ENCODE assay signal across 8 cellular contexts in the genomic region with DNA sequence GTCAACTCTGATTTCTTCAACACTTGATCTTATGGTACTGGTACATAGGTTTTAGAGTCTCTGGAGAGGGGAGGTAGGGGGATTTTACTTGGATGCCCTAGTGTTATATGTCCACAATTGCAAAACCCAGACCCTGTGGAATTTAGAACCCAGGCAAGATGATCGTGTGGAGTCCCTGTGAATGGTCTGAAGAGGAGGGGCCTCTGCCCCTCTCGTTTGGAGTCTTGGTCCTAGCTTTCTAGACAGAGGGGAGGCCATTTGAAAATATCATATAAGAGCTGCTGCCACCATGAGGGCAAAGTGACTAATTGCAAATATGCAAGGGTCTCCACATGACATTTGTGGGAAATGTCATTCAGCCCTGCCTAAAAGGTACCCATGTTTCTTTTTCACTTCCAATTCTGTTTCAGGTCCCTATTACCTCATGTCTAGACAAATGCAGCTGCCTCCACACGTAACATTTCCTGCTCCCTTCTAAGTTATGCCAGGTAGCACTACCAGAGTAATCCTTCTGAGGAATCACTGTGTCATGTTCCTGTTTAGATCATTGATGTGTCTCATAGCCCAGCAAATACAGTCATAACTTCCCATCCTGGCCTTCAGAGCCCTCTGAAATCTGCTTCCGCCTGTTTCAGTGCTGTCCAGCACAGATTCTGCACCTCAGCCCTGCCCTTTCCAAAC.
DNase-seq lines count a peak whose midpoint lies in the region; ATAC-seq, FAIRE-seq and TF ChIP-seq lines count a peak whose summit lies in the region.

No MANE protein-coding gene starts in this region.

- peaks cover 9% of the 10 kb centered on the region for H3K4me1 Mint-ChIP-seq in T-helper 1 cell treated with Interleukin-12 subunit alpha and Interleukin-12 subunit beta and Interleukin-4 antibody, amounts not matched to agents 30 μg/mL and 1 μg/mL, for 36 hours (ENCODE audit: low read depth)
- H3K4me1 Mint-ChIP-seq in central memory CD8-positive, alpha-beta T cell = peaks cover 25% of the 10 kb centered on the region
- H3K4me1 Mint-ChIP-seq in stimulated activated naive B cell treated with anti-CD40 and anti-IgM and Interleukin-4, amounts not matched to agents 10 μg/mL and 1 μg/mL and 100 μg/mL, for 72 hours = peaks cover 19 to 26% of the 10 kb centered on the region in 2 donors

- peaks cover 0 to 25% of the 10 kb centered on the region in 2 donors for H3K36me3 ChIP-seq in left lung

- no peaks in the 10 kb centered on the region for H3K9me3 Mint-ChIP-seq in T-helper 1 cell treated with Interleukin-12 subunit alpha and Interleukin-12 subunit beta and Interleukin-4 antibody, amounts not matched to agents 30 μg/mL and 1 μg/mL, for 36 hours
- H3K9me3 Mint-ChIP-seq in central memory CD8-positive, alpha-beta T cell = no peaks in the 10 kb centered on the region
- no peaks in the 10 kb centered on the region for H3K9me3 Mint-ChIP-seq in stimulated activated naive B cell treated with anti-CD40 and anti-IgM and Interleukin-4, amounts not matched to agents 10 μg/mL and 1 μg/mL and 100 μg/mL, for 72 hours

- no peaks in the 10 kb centered on the region for H3K27me3 Mint-ChIP-seq in T-helper 1 cell treated with Interleukin-12 subunit alpha and Interleukin-12 subunit beta and Interleukin-4 antibody, amounts not matched to agents 30 μg/mL and 1 μg/mL, for 36 hours (ENCODE audit: low read depth)
- no peaks in the 10 kb centered on the region for H3K27me3 Mint-ChIP-seq in central memory CD8-positive, alpha-beta T cell
- no peaks in the 10 kb centered on the region for H3K27me3 Mint-ChIP-seq in stimulated activated naive B cell treated with anti-CD40 and anti-IgM and Interleukin-4, amounts not matched to agents 10 μg/mL and 1 μg/mL and 100 μg/mL, for 72 hours

- CTCF ChIA-PET in AG04450 (lab: Charles Lee) = interaction anchor here (0.6 to 4.9 kb wide), 15 partner anchors 9 to 596 kb away, joined by 3 to 77 read pairs (median 5); a partner anchor contains a TSS

- H3K27me3 ChIP-seq in AG04450 (ENCODE audit: control insufficient read depth, insufficient read depth, low read length) (no peaks in the 10 kb centered on the region), left lung (no peaks in the 10 kb centered on the region)

- H3K36me3 Mint-ChIP-seq in T-helper 1 cell treated with Interleukin-12 subunit alpha and Interleukin-12 subunit beta and Interleukin-4 antibody, amounts not matched to agents 30 μg/mL and 1 μg/mL, for 36 hours (ENCODE audit: low read depth) = peaks cover 17% of the 10 kb centered on the region
- H3K36me3 Mint-ChIP-seq in central memory CD8-positive, alpha-beta T cell (ENCODE audit: insufficient read depth) = peaks cover 12% of the 10 kb centered on the region
- H3K36me3 Mint-ChIP-seq in stimulated activated naive B cell treated with anti-CD40 and anti-IgM and Interleukin-4, amounts not matched to agents 10 μg/mL and 1 μg/mL and 100 μg/mL, for 72 hours = peaks cover 2 to 11% of the 10 kb centered on the region in 2 donors

- no peak overlapping the region for H3K27ac ChIP-seq in AG04450 (ENCODE audit: low read depth, low read length)
- H3K27ac ChIP-seq in left lung = peak overlapping the region in 1 of 2 donors; percentile 60

- no peak for DNase-seq in AG04450 (ENCODE audit: low read depth, low spot score)
- peak; percentile 18 for DNase-seq in GM12892 (ENCODE audit: insufficient read length)
- peak; percentile 71 for DNase-seq in NB4 (ENCODE audit: low read depth)
- peak in 1 of 2 donors; percentile 25 for DNase-seq in central memory CD8-positive, alpha-beta T cell (ENCODE audit: low spot score in 2 of 2)
- no peak for DNase-seq in left lung
- DNase-seq in stimulated activated naive B cell treated with anti-CD40 and anti-IgM and Interleukin-4, amounts not matched to agents 10 μg/mL and 1 μg/mL and 100 μg/mL, for 72 hours = peak; percentile 44

- no peak overlapping the region for H3K4me3 Mint-ChIP-seq in T-helper 1 cell treated with Interleukin-12 subunit alpha and Interleukin-12 subunit beta and Interleukin-4 antibody, amounts not matched to agents 30 μg/mL and 1 μg/mL, for 36 hours
- H3K4me3 Mint-ChIP-seq in central memory CD8-positive, alpha-beta T cell = no peak overlapping the region
- no peak overlapping the region for H3K4me3 Mint-ChIP-seq in stimulated activated naive B cell treated with anti-CD40 and anti-IgM and Interleukin-4, amounts not matched to agents 10 μg/mL and 1 μg/mL and 100 μg/mL, for 72 hours

- H3K27ac Mint-ChIP-seq in T-helper 1 cell treated with Interleukin-12 subunit alpha and Interleukin-12 subunit beta and Interleukin-4 antibody, amounts not matched to agents 30 μg/mL and 1 μg/mL, for 36 hours = peak overlapping the region; percentile 33
- H3K27ac Mint-ChIP-seq in central memory CD8-positive, alpha-beta T cell (ENCODE audit: low read depth) = peak overlapping the region; percentile 5
- H3K27ac Mint-ChIP-seq in stimulated activated naive B cell treated with anti-CD40 and anti-IgM and Interleukin-4, amounts not matched to agents 10 μg/mL and 1 μg/mL and 100 μg/mL, for 72 hours = peak overlapping the region; percentile 6

- ATAC-seq in HG02642 (IDR thresholded peaks at IDR 0.05; ENCODE audit: poor library complexity, unreplicated experiment) (peak; percentile 84), left lung (peak; percentile 72)
- peak; percentile 76 for ATAC-seq in central memory CD8-positive, alpha-beta T cell (replicated peaks; ENCODE audit: extremely low read depth, poor library complexity, severe bottlenecking)
- ATAC-seq in stimulated activated naive B cell treated with anti-CD40 and anti-IgM and Interleukin-4, amounts not matched to agents 10 μg/mL and 1 μg/mL and 100 μg/mL, for 72 hours (replicated peaks) = peak; percentile 95

- TF ChIP-seq CTCF in AG04450 (IDR thresholded peaks at IDR 0.05; ENCODE audit: low read depth, low read length) = peak; percentile 53
- peak; percentile 59 for TF ChIP-seq CTCF in NB4 (IDR thresholded peaks at IDR 0.05; ENCODE audit: low read depth, low read length)
- peak; percentile 50 to 55 for TF ChIP-seq CTCF in left lung (IDR thresholded peaks at IDR 0.05)

- no peaks in the 10 kb centered on the region for H3K9me3 ChIP-seq in AG04450 (ENCODE audit: control insufficient read depth, insufficient read depth, low read length)
- H3K9me3 ChIP-seq in left lung = no peaks in the 10 kb centered on the region

- H3K4me3 ChIP-seq in AG04450 (ENCODE audit: low read depth, low read length) (no peak overlapping the region), NB4 (ENCODE audit: low read depth, low read length) (no peak overlapping the region), left lung (no peak overlapping the region)

- TF ChIP-seq POLR2A in GM12892 (IDR thresholded peaks at IDR 0.05; ENCODE audit: low read depth, low read length) (no peak), NB4 (IDR thresholded peaks at IDR 0.05; ENCODE audit: extremely low read depth, insufficient read length) (no peak)

- intact Hi-C loops in left lung (cut with DNase I) = loop anchor here in 1 of 2 donors (2.0 kb wide), 1 partner anchor 171 kb away; no protein-coding TSS in a partner anchor

- H3K4me1 ChIP-seq in left lung = peaks cover 12 to 49% of the 10 kb centered on the region in 2 donors

- peak; percentile 89 for FAIRE-seq in GM12892 (lab: Jason Lieb, UNC)

- POLR2A ChIA-PET in AG04450 (lab: Yijun Ruan, JAX) = interaction anchor here (1.3 to 1.7 kb wide), 3 partner anchors 82 to 171 kb away, joined by 3 to 11 read pairs (median 4); no protein-coding TSS in a partner anchor

Comparison
In these comparisons a context has a peak if more than half of its experiments do, and no peak if none do; other contexts are left out.
1. DNase-seq: peak in GM12892 (single experiment), NB4 (single experiment) and stimulated activated naive B cell treated with anti-CD40 and anti-IgM and Interleukin-4, amounts not matched to agents 10 μg/mL and 1 μg/mL and 100 μg/mL, for 72 hours (single experiment); none in AG04450 (single experiment) and left lung (0 of 2).
2. Peak in every context shown above with its lines, with median percentiles within 50 percentile points of each other: CTCF ChIP-seq, ATAC-seq and H3K27ac Mint-ChIP-seq.